Comparison of ENCODE assay signal across 8 cellular contexts in genomic region chr3:98573231-98573728, GRCh38. TPM values are rescaled to one million over a fixed set of nuclear protein-coding genes. Genes with fewer than 3 reads are reported as not detected.
DNase-seq lines count a peak whose midpoint lies in the region; FAIRE-seq and TF ChIP-seq lines count a peak whose summit lies in the region.

No MANE protein-coding gene starts in this region.

- H3K4me3 Mint-ChIP-seq in activated naive CD4-positive, alpha-beta T cell treated with anti-CD3 and anti-CD28 coated beads, Interleukin-2, amount 10 ng/mL, durations not matched to agents 7 days and 5 days, result peak overlapping the region; percentile 14
- H3K4me3 Mint-ChIP-seq in chondrocyte (ENCODE audit: unreplicated experiment), result no peak overlapping the region

- H3K27ac ChIP-seq in small intestine (ENCODE audit: low read depth in 1 of 2, low read length in 1 of 2), result no peak overlapping the region

- H3K4me3 ChIP-seq in NB4 (ENCODE audit: low read depth, low read length) (no peak overlapping the region), small intestine (ENCODE audit: low read depth in 1 of 2, low read length in 2 of 2) (no peak overlapping the region)

- no peaks in the 10 kb centered on the region for H3K9me3 ChIP-seq in small intestine (ENCODE audit: control insufficient read depth, low read depth)

- intact Hi-C loops in posterior cingulate gyrus (cut with DNase I), result loop anchor here (5.0 to 10.0 kb wide), 2 partner anchors 248 to 536 kb away; partner anchors contain the start of gene GABRR3

- peaks cover 50% of the 10 kb centered on the region for H3K36me3 Mint-ChIP-seq in activated naive CD4-positive, alpha-beta T cell treated with anti-CD3 and anti-CD28 coated beads, Interleukin-2, amount 10 ng/mL, durations not matched to agents 7 days and 5 days
- peaks cover 10% of the 10 kb centered on the region for H3K36me3 Mint-ChIP-seq in chondrocyte (ENCODE audit: low read depth)

- no peaks in the 10 kb centered on the region for H3K27me3 ChIP-seq in small intestine (ENCODE audit: control insufficient read depth in 2 of 2, insufficient read depth in 2 of 2, low read length in 2 of 2)

- H3K27ac Mint-ChIP-seq in activated naive CD4-positive, alpha-beta T cell treated with anti-CD3 and anti-CD28 coated beads, Interleukin-2, amount 10 ng/mL, durations not matched to agents 7 days and 5 days, result peak overlapping the region; percentile 82
- no peak overlapping the region for H3K27ac Mint-ChIP-seq in chondrocyte (ENCODE audit: unreplicated experiment)

- no peak for DNase-seq in activated naive CD4-positive, alpha-beta T cell treated with anti-CD3 and anti-CD28 coated beads, Interleukin-2, amount 10 ng/mL, durations not matched to agents 7 days and 5 days
- no peak for DNase-seq in activated naive CD4-positive, alpha-beta T cell treated with Interleukin-2 at 50 U/mL for 16 hours
- DNase-seq in H54 (ENCODE audit: insufficient read length, low spot score) (no peak), NB4 (ENCODE audit: low read depth) (no peak), chondrocyte (ENCODE audit: low spot score) (no peak), small intestine (peak; percentile 37), posterior cingulate gyrus (no peak)
- no peak for DNase-seq in activated CD8-positive, alpha-beta memory T cell treated with anti-CD3 and anti-CD28 coated beads, Interleukin-2, amount 50 U/mL, for 4 hours

- FAIRE-seq in H54 (lab: Jason Lieb, UNC) (peak; percentile 41), small intestine (lab: Jason Lieb, UNC) (peak; percentile 30)

- TF ChIP-seq CTCF in NB4 (IDR thresholded peaks at IDR 0.05; ENCODE audit: low read depth, low read length) (peak; percentile 20), chondrocyte (IDR thresholded peaks at IDR 0.05) (peak; percentile 81)

- H3K4me1 ChIP-seq in small intestine (ENCODE audit: control insufficient read depth in 2 of 2, insufficient read depth in 1 of 2, low read depth in 1 of 2, low read length in 1 of 2), result no peaks in the 10 kb centered on the region

- no peaks in the 10 kb centered on the region for H3K27me3 Mint-ChIP-seq in activated naive CD4-positive, alpha-beta T cell treated with anti-CD3 and anti-CD28 coated beads, Interleukin-2, amount 10 ng/mL, durations not matched to agents 7 days and 5 days
- no peaks in the 10 kb centered on the region for H3K27me3 Mint-ChIP-seq in chondrocyte (ENCODE audit: low read depth)

- peaks cover 0 to 5% of the 10 kb centered on the region in 2 donors for H3K36me3 ChIP-seq in small intestine (ENCODE audit: control insufficient read depth in 2 of 2, insufficient read depth in 2 of 2, low read length in 2 of 2)

- H3K9me3 Mint-ChIP-seq in activated naive CD4-positive, alpha-beta T cell treated with anti-CD3 and anti-CD28 coated beads, Interleukin-2, amount 10 ng/mL, durations not matched to agents 7 days and 5 days, result peaks cover 11% of the 10 kb centered on the region
- H3K9me3 Mint-ChIP-seq in chondrocyte (ENCODE audit: low read depth), result no peaks in the 10 kb centered on the region

- WGBS in small intestine, 3 donors, result 0 to 5% (median 5%) methylated on average over 1 of the region's 1 CpG

- TF ChIP-seq POLR2A in H54 (IDR thresholded peaks at IDR 0.05; ENCODE audit: low read depth, low read length) (no peak), NB4 (IDR thresholded peaks at IDR 0.05; ENCODE audit: extremely low read depth, insufficient read length) (no peak)

- CTCF ChIA-PET in activated naive CD4-positive, alpha-beta T cell treated with anti-CD3 and anti-CD28 coated beads, Interleukin-2, amount 10 ng/mL, durations not matched to agents 7 days and 5 days (lab: Charles Lee), result interaction anchor here (0.7 to 2.8 kb wide), 18 partner anchors 10 to 535 kb away, joined by 3 to 19 read pairs (median 4); partner anchors contain the start of gene CPOX

- peaks cover 66% of the 10 kb centered on the region for H3K4me1 Mint-ChIP-seq in activated naive CD4-positive, alpha-beta T cell treated with anti-CD3 and anti-CD28 coated beads, Interleukin-2, amount 10 ng/mL, durations not matched to agents 7 days and 5 days
- peaks cover 4% of the 10 kb centered on the region for H3K4me1 Mint-ChIP-seq in chondrocyte (ENCODE audit: low read depth)

RNA-seq across cellular contexts. Expression of gene CPOX, which starts 20.1 kb away (rescaled TPM):
- total RNA-seq in chondrocyte, result 11.8 to 19.2 TPM (median 16.2 TPM) in 3 replicates
- 10 to 100 TPM; 13.4 to 28.6 (median 13.8) TPM for polyA plus RNA-seq in small intestine

RNA-seq across cellular contexts. Expression of gene GPR15, which starts 41.5 kb away (rescaled TPM):
- total RNA-seq in chondrocyte, result not detected in 3 replicates
- polyA plus RNA-seq in small intestine, result under 1 TPM in 2 of 3 donors, not detected in 1; 0.16 to 0.54 TPM

RNA-seq across cellular contexts. Expression of gene CLDND1, which starts 50.6 kb away (rescaled TPM):
- total RNA-seq in chondrocyte, result 86.4 to 100.0 TPM (median 89.7 TPM) in 3 replicates
- 10 to 100 TPM; 30.8 to 64.9 (median 38.8) TPM for polyA plus RNA-seq in small intestine
